8 cellular contexts compared by ENCODE assay signal in genomic region chr11:2698386-2699184, GRCh38. TPM values are rescaled to one million over a fixed set of nuclear protein-coding genes. Genes with fewer than 3 reads are reported as not detected.
DNase-seq lines count a peak whose midpoint lies in the region; ATAC-seq and TF ChIP-seq lines count a peak whose summit lies in the region.

No MANE protein-coding gene starts in this region.

- H3K9ac ChIP-seq in SU-DHL-6 (ENCODE audit: low read length), result peak overlapping the region; percentile 58
- H3K9ac ChIP-seq in rectal smooth muscle tissue (ENCODE audit: low read length), result peak overlapping the region; percentile 37

- no peaks in the 10 kb centered on the region for H3F3A ChIP-seq in SU-DHL-6 (ENCODE audit: insufficient read depth)

- H3K27me3 ChIP-seq in SU-DHL-6 (ENCODE audit: low read length), result no peaks in the 10 kb centered on the region
- H3K27me3 ChIP-seq in foreskin keratinocyte, result no peaks in the 10 kb centered on the region
- H3K27me3 ChIP-seq in rectal smooth muscle tissue (ENCODE audit: control insufficient read depth, insufficient read depth, low read length), result no peaks in the 10 kb centered on the region

- peak overlapping the region; percentile 51 for H3K4me2 ChIP-seq in SU-DHL-6 (ENCODE audit: low read depth, low read length, poor library complexity, severe bottlenecking)

- no peaks in the 10 kb centered on the region for H3K9me3 ChIP-seq in SU-DHL-6 (ENCODE audit: insufficient read depth, low read length)

- DNase-seq in GM12864 (ENCODE audit: low read depth) (no peak), foreskin keratinocyte (no peak), germinal center (ENCODE audit: low spot score) (no peak), DMS79 treated with DMSO at 0.1 percent for 48 hours (lab: John Stamatoyannopoulos, UW) (no peak), kidney glomerular epithelial cell (lab: John Stamatoyannopoulos, UW) (no peak)

- H3K9me2 ChIP-seq in SU-DHL-6 (replicated peaks; ENCODE audit: insufficient read depth, low read length), result no peaks in the 10 kb centered on the region

- H3K79me2 ChIP-seq in SU-DHL-6 (ENCODE audit: insufficient read depth, low read length), result no peaks in the 10 kb centered on the region

- H3K4me3 ChIP-seq in GM12864 (ENCODE audit: low read depth, low read length), result peak overlapping the region; percentile 82
- peak overlapping the region; percentile 48 for H3K4me3 ChIP-seq in SU-DHL-6 (ENCODE audit: insufficient read depth, low read length, poor library complexity, severe bottlenecking)
- H3K4me3 ChIP-seq in rectal smooth muscle tissue (ENCODE audit: low read length), result peak overlapping the region; percentile 81

- H3K4me1 ChIP-seq in foreskin keratinocyte (no peaks in the 10 kb centered on the region), rectal smooth muscle tissue (ENCODE audit: control insufficient read depth, insufficient read depth, low read length) (peaks cover 5% of the 10 kb centered on the region)

- H4K20me1 ChIP-seq in SU-DHL-6 (ENCODE audit: low read depth, low read length), result no peaks in the 10 kb centered on the region

- ATAC-seq in foreskin keratinocyte (no peak), HG03045 (IDR thresholded peaks at IDR 0.05; ENCODE audit: unreplicated experiment) (no peak)

- H3K36me3 ChIP-seq in SU-DHL-6 (ENCODE audit: low read length) (no peaks in the 10 kb centered on the region), rectal smooth muscle tissue (ENCODE audit: control insufficient read depth, insufficient read depth, low read length) (no peaks in the 10 kb centered on the region)

- H3K27ac ChIP-seq in SU-DHL-6 (ENCODE audit: low read depth, low read length) (no peak overlapping the region), foreskin keratinocyte (no peak overlapping the region), rectal smooth muscle tissue (ENCODE audit: low read depth, low read length) (peak overlapping the region; percentile 75)

- TF ChIP-seq CTCF in GM12864 (IDR thresholded peaks at IDR 0.05; ENCODE audit: low read depth, low read length, missing control alignments), result no peak
- no peak for TF ChIP-seq CTCF in SU-DHL-6 (IDR thresholded peaks at IDR 0.05; ENCODE audit: insufficient read depth, low read length, poor library complexity, severe bottlenecking)
- peak; percentile 11 for TF ChIP-seq CTCF in foreskin keratinocyte (conservative IDR thresholded peaks at IDR 0.05)

- H2AFZ ChIP-seq in SU-DHL-6 (ENCODE audit: low read depth, low read length, severe bottlenecking), result no peak overlapping the region

RNA-seq across cellular contexts. Expression of gene KCNQ1OT1, which starts 1.2 kb away (rescaled TPM):
- 0.25 and 0.34 TPM in 2 replicates for total RNA-seq in foreskin keratinocyte
- polyA plus RNA-seq in foreskin keratinocyte, result under 0.01 TPM in 2 replicates
